ENCODE assay signal across 1 cellular context in the genomic region with DNA sequence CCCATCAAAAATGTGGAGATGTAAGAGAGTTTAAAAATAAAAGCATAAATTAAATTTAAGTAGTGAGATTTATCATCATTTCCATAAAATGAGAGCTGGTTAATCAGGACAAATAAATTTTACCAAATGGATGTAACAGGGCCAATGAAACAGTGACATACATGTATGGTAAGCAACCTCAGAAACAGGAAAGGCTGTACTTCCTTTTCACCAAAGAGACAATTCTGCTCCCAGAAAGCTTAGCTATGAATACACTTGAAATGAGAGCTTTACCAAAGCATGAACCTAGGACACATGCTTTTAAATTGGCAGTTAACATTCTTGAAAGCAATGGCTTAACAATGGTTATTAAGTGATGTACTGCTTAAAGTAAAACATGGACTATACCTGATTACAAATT.
TF ChIP-seq lines count a peak whose summit lies in the region.

No MANE protein-coding gene starts in this region.

TF ChIP-seq in endothelial cell of umbilical vein, 7 proteins besides CTCF, POLR2A, EP300 and RAD21:
- TF ChIP-seq EZH2 (IDR thresholded peaks at IDR 0.05; ENCODE audit: borderline replicate concordance, low read depth, low read length, severe bottlenecking): no peak
- TF ChIP-seq MAX (IDR thresholded peaks at IDR 0.05; ENCODE audit: insufficient read depth, insufficient read length): no peak
- no peak for TF ChIP-seq GATA2 (IDR thresholded peaks at IDR 0.05; ENCODE audit: insufficient read depth, insufficient read length, low read depth, low read length)
- TF ChIP-seq MYC (IDR thresholded peaks at IDR 0.05; ENCODE audit: low read depth, low read length): no peak
- TF ChIP-seq FOS (IDR thresholded peaks at IDR 0.05; ENCODE audit: borderline replicate concordance, insufficient read depth, low read length): no peak
- no peak for TF ChIP-seq POLR2AphosphoS5 (IDR thresholded peaks at IDR 0.05; ENCODE audit: insufficient read depth, low read depth, low read length)
- no peak for TF ChIP-seq JUN (IDR thresholded peaks at IDR 0.05; ENCODE audit: borderline replicate concordance, insufficient read depth, insufficient read length, low read depth)
